In the genomic region with DNA sequence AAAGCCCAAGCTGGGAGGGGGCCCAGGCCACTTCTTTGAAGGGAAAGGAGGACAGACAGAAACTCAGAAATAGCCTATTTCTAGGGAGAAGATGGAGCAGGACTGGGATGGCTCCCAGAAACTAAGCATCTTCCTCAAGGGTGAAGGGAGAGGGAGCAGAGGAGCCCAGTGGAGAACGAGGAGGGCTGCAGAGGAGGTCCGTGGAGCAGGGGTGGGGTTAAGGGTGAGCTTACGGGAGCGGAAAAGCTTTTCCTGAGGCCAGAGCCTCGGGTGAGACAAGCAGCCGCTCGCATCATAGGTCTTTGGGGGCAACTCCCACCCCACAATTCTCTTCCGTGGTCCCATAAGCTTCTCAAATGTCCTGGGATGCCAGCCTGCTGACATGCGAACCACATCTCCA, we compare ENCODE assay signal across 14 cellular contexts.
DNase-seq lines count a peak whose midpoint lies in the region; ATAC-seq and TF ChIP-seq lines count a peak whose summit lies in the region.
"Had no signal": no experiment of that assay in that cellular context is flagged by ENCODE, and none has a peak within 500 bp of the region (broad histone marks: within the 10 kb centered on the region; RNA-seq: fewer than 3 reads in every experiment).

No MANE protein-coding gene starts in this region.

- no peak overlapping the region for H3K4me3 ChIP-seq in osteoblast (ENCODE audit: insufficient read depth, low read length)
- no peak overlapping the region for H3K4me3 ChIP-seq in ovary
- H3K4me3 ChIP-seq: GM12878 had no signal

- H3K4me1 ChIP-seq in osteoblast (ENCODE audit: insufficient read depth, low read length) (no peaks in the 10 kb centered on the region), ovary (ENCODE audit: insufficient read depth) (no peaks in the 10 kb centered on the region)

- 58 to 66% (median 59%) methylated on average over 9 of the region's 9 CpGs for WGBS in ovary, 3 donors

- peaks cover 11 to 15% of the 10 kb centered on the region in 2 donors for H3K4me1 Mint-ChIP-seq in natural killer cell treated with Interleukin-12 subunit alpha and Interleukin-12 subunit beta and Interleukin-15 and Interleukin-18, amount 100 ng/mL, for 72 hours (ENCODE audit: low read depth in 2 of 2)
- H3K4me1 Mint-ChIP-seq in natural killer cell (peaks cover 0 to 22% of the 10 kb centered on the region in 2 donors), nephron (peaks cover 81% of the 10 kb centered on the region)

- DNase-seq in natural killer cell treated with Interleukin-12 subunit alpha and Interleukin-12 subunit beta and Interleukin-15 and Interleukin-18, amount 100 ng/mL, for 72 hours (ENCODE audit: low spot score), result peak; percentile 40
- DNase-seq in natural killer cell (no peak), osteoblast (ENCODE audit: insufficient read length, low spot score, missing footprints) (peak; percentile 36), left cardiac atrium (no peak), mucosa of gallbladder (ENCODE audit: low spot score) (no peak), ovary (no peak), NCI-H1417 treated with DMSO at 0.1 percent for 48 hours (lab: John Stamatoyannopoulos, UW) (no peak)
- DNase-seq: CD8-positive, alpha-beta memory T cell; GOT3; H9; IMR-90 had no signal

- H3K27ac ChIP-seq in osteoblast (ENCODE audit: low read depth, low read length) (no peak overlapping the region), ovary (no peak overlapping the region)
- H3K27ac ChIP-seq: 22Rv1 had no signal

- H3K27me3 ChIP-seq in osteoblast (ENCODE audit: insufficient read depth, low read length) (no peaks in the 10 kb centered on the region), ovary (no peaks in the 10 kb centered on the region)

- no peak for TF ChIP-seq CTCF in natural killer cell (IDR thresholded peaks at IDR 0.05)
- no peak for TF ChIP-seq CTCF in nephron (IDR thresholded peaks at IDR 0.05; ENCODE audit: unreplicated experiment in 3 of 3)
- no peak for TF ChIP-seq CTCF in osteoblast (IDR thresholded peaks at IDR 0.05; ENCODE audit: extremely low read depth, low read depth, low read length)
- TF ChIP-seq CTCF in ovary (IDR thresholded peaks at IDR 0.05), result no peak

- H2AFZ ChIP-seq in osteoblast (ENCODE audit: low read length), result no peak overlapping the region

- ATAC-seq in natural killer cell treated with Interleukin-12 subunit alpha and Interleukin-12 subunit beta and Interleukin-15 and Interleukin-18, amount 100 ng/mL, for 72 hours, result no peak
- no peak for ATAC-seq in natural killer cell
- no peak for ATAC-seq in left cardiac atrium
- ATAC-seq: GM12878 had no signal

- no peaks in the 10 kb centered on the region for H3K79me2 ChIP-seq in osteoblast (ENCODE audit: insufficient read depth, low read length)

- no peak overlapping the region for H3K4me3 Mint-ChIP-seq in natural killer cell treated with Interleukin-12 subunit alpha and Interleukin-12 subunit beta and Interleukin-15 and Interleukin-18, amount 100 ng/mL, for 72 hours
- H3K4me3 Mint-ChIP-seq in natural killer cell (no peak overlapping the region), nephron (no peak overlapping the region)
- H3K4me3 Mint-ChIP-seq: CD8-positive, alpha-beta memory T cell; H9 had no signal

- no peak for TF ChIP-seq POLR2A in ovary (IDR thresholded peaks at IDR 0.05)

- intact Hi-C loops in natural killer cell (cut with micrococcal nuclease) (no loop called here), left cardiac atrium (cut with DNase I) (no loop called here), ovary (cut with DNase I) (no loop called here)

- TF ChIP-seq EP300 in ovary (IDR thresholded peaks at IDR 0.05), result no peak

- H3K27ac Mint-ChIP-seq in natural killer cell treated with Interleukin-12 subunit alpha and Interleukin-12 subunit beta and Interleukin-15 and Interleukin-18, amount 100 ng/mL, for 72 hours, result no peak overlapping the region
- H3K27ac Mint-ChIP-seq in natural killer cell, result no peak overlapping the region
- peak overlapping the region; percentile 13 to 50 (median 37) for H3K27ac Mint-ChIP-seq in nephron

- H3K36me3 ChIP-seq in osteoblast (ENCODE audit: insufficient read depth, low read length), result no peaks in the 10 kb centered on the region
- H3K36me3 ChIP-seq in ovary, result no peaks in the 10 kb centered on the region

- H3K4me2 ChIP-seq in osteoblast (ENCODE audit: insufficient read depth, low read length), result no peak overlapping the region

- no peaks in the 10 kb centered on the region for H3K9me3 ChIP-seq in osteoblast (ENCODE audit: low read depth, low read length)
- H3K9me3 ChIP-seq in ovary, result no peaks in the 10 kb centered on the region

- no peaks in the 10 kb centered on the region for H4K20me1 ChIP-seq in osteoblast (ENCODE audit: insufficient read depth, low read length)

- H3K9me3 Mint-ChIP-seq in natural killer cell treated with Interleukin-12 subunit alpha and Interleukin-12 subunit beta and Interleukin-15 and Interleukin-18, amount 100 ng/mL, for 72 hours, result peaks cover 6% of the 10 kb centered on the region
- H3K9me3 Mint-ChIP-seq in natural killer cell (no peaks in the 10 kb centered on the region), nephron (no peaks in the 10 kb centered on the region)
- H3K9me3 Mint-ChIP-seq: CD8-positive, alpha-beta memory T cell had no signal

- H3K36me3 Mint-ChIP-seq in natural killer cell treated with Interleukin-12 subunit alpha and Interleukin-12 subunit beta and Interleukin-15 and Interleukin-18, amount 100 ng/mL, for 72 hours, result no peaks in the 10 kb centered on the region
- no peaks in the 10 kb centered on the region for H3K36me3 Mint-ChIP-seq in natural killer cell
- no peaks in the 10 kb centered on the region for H3K36me3 Mint-ChIP-seq in nephron (ENCODE audit: low read depth)
- H3K36me3 Mint-ChIP-seq: CD8-positive, alpha-beta memory T cell had no signal

- peaks cover 4 to 24% of the 10 kb centered on the region in 2 donors for H3K27me3 Mint-ChIP-seq in natural killer cell treated with Interleukin-12 subunit alpha and Interleukin-12 subunit beta and Interleukin-15 and Interleukin-18, amount 100 ng/mL, for 72 hours
- H3K27me3 Mint-ChIP-seq in natural killer cell (ENCODE audit: low read depth in 2 of 2), result peaks cover 8 to 11% of the 10 kb centered on the region in 2 donors
- peaks cover 22% of the 10 kb centered on the region for H3K27me3 Mint-ChIP-seq in nephron (ENCODE audit: low read depth)

Comparison
In these comparisons a context has a peak if more than half of its experiments do, and no peak if none do; other contexts are left out.
1. DNase-seq: peak in natural killer cell treated with Interleukin-12 subunit alpha and Interleukin-12 subunit beta and Interleukin-15 and Interleukin-18, amount 100 ng/mL, for 72 hours (single experiment) and osteoblast (single experiment); none in natural killer cell (single experiment), left cardiac atrium (single experiment), mucosa of gallbladder (single experiment), ovary (0 of 5) and NCI-H1417 treated with DMSO at 0.1 percent for 48 hours (single experiment).
2. H3K27ac Mint-ChIP-seq: peak in nephron (3 of 3); none in natural killer cell treated with Interleukin-12 subunit alpha and Interleukin-12 subunit beta and Interleukin-15 and Interleukin-18, amount 100 ng/mL, for 72 hours (0 of 2) and natural killer cell (0 of 2).